22 cellular contexts compared by ENCODE assay signal in the genomic region with DNA sequence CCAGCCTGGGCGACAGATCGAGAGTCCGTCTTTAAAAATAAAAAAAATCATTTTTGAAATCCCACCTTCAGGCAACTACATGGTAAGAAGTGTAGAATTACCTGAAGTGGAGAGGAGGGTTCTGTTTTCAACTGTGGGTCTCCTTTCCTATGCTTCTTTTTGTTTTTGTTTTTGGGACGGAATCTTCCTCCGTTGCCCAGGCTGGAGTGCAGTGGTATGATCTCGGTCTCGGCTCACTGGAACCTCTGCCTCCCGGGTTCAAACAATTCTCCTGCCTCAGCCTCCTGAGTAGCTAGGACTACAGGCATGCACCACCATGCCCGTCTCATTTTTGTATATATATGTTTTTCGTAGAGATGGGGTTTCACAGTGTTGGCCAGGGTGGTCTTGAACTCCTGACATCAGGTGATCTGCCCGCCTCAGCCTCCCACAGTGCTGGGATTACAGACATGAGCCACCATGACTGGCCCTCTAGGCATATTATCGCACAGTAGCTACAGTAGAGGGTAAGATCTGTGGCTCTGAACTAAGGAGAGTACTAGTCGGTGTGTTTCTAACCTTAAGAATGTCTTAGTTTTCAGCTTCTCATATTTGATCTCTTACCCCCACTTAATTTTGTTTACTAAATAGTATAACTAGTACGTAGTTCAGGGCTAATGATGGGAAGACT. TPM values are rescaled to one million over a fixed set of nuclear protein-coding genes. Genes with fewer than 3 reads are reported as not detected.
DNase-seq lines count a peak whose midpoint lies in the region; ATAC-seq, FAIRE-seq and TF ChIP-seq lines count a peak whose summit lies in the region.
"Had no signal": no experiment of that assay in that cellular context is flagged by ENCODE, and none has a peak within 500 bp of the region (broad histone marks: within the 10 kb centered on the region; RNA-seq: fewer than 3 reads in every experiment).

No MANE protein-coding gene starts in this region.

- peak overlapping the region; percentile 24; the same call in 1 of the 2 replicates for H3K4me2 ChIP-seq in GM23338
- H3K4me2 ChIP-seq in K562 (ENCODE audit: insufficient read depth, low read length) = no peak overlapping the region
- no peak overlapping the region for H3K4me2 ChIP-seq in neural progenitor cell
- H3K4me2 ChIP-seq: BLaER1 had no signal

- no peak overlapping the region for H3K27ac Mint-ChIP-seq in activated CD8-positive, alpha-beta T cell treated with anti-CD3 and anti-CD28 coated beads for 36 hours
- no peak overlapping the region for H3K27ac Mint-ChIP-seq in activated CD8-positive, alpha-beta T cell treated with anti-CD3 and anti-CD28 coated beads, Interleukin-2, amount 10 ng/mL, durations not matched to agents 7 days and 5 days
- peak overlapping the region; percentile 71; the same call in 1 of the 2 replicates for H3K27ac Mint-ChIP-seq in GM23338
- H3K27ac Mint-ChIP-seq in stimulated activated effector memory CD8-positive, alpha-beta T cell treated with anti-CD3 and anti-CD28 coated beads, Interleukin-12 subunit alpha, Interleukin-12 subunit beta, amount 100 ng/mL, for 72 hours = peak overlapping the region; percentile 40
- no peak overlapping the region for H3K27ac Mint-ChIP-seq in neural progenitor cell
- H3K27ac Mint-ChIP-seq: CD8-positive, alpha-beta T cell had no signal

- peaks cover under 1% of the 10 kb centered on the region; the same call in 1 of the 2 replicates for H3K79me2 ChIP-seq in GM23338 (replicated peaks; ENCODE audit: insufficient read depth)
- no peaks in the 10 kb centered on the region for H3K79me2 ChIP-seq in K562 (ENCODE audit: control insufficient read depth, insufficient read depth, low read length)
- no peaks in the 10 kb centered on the region for H3K79me2 ChIP-seq in neural progenitor cell (ENCODE audit: low read depth)

- H3K4me3 ChIP-seq in GM23338 = no peak overlapping the region
- H3K4me3 ChIP-seq in K562 = no peak overlapping the region
- H3K4me3 ChIP-seq in neural progenitor cell = no peak overlapping the region
- H3K4me3 ChIP-seq: BLaER1, SJCRH30 had no signal

- 81% methylated on average over 10 of the region's 14 CpGs for WGBS in K562 (ENCODE audit: insufficient coverage, low coverage, missing lambda C conversion rate)

- no peak for DNase-seq in activated CD8-positive, alpha-beta T cell treated with anti-CD3 and anti-CD28 coated beads for 36 hours
- no peak for DNase-seq in activated CD8-positive, alpha-beta T cell treated with anti-CD3 and anti-CD28 coated beads, Interleukin-2, amount 10 ng/mL, durations not matched to agents 7 days and 5 days
- DNase-seq in GM23338 (ENCODE audit: low spot score) (no peak), K562 (ENCODE audit: extremely low read depth in 1 of 4, low spot score in 3 of 4) (no peak), neural progenitor cell (ENCODE audit: low spot score) (no peak), NCI-H82 (lab: John Stamatoyannopoulos, UW) (no peak)
- no peak for DNase-seq in stimulated activated effector memory CD8-positive, alpha-beta T cell treated with anti-CD3 and anti-CD28 coated beads, Interleukin-12 subunit alpha, Interleukin-12 subunit beta, amount 100 ng/mL, for 72 hours (ENCODE audit: low spot score in 2 of 2)
- DNase-seq: CD8-positive, alpha-beta T cell; DMS79; HCEC 1CT; KBM-7; MV-4-11; NCI-H1417 treated with DMSO at 0.1 percent for 48 hours; NCI-H2029 treated with DMSO at 0.1 percent for 48 hours; NCI-H2171 treated with DMSO at 0.1 percent for 48 hours; NCI-H446 treated with DMSO at 0.1 percent for 48 hours; RPMI8226; SJCRH30 had no signal

- H3K9me3 ChIP-seq in K562 (replicated peaks; ENCODE audit: control insufficient read depth, insufficient read depth, low read depth, low read length) = no peaks in the 10 kb centered on the region
- no peaks in the 10 kb centered on the region for H3K9me3 ChIP-seq in neural progenitor cell (ENCODE audit: low read depth)
- H3K9me3 ChIP-seq: BLaER1, SJCRH30 had no signal

- peaks cover 12% of the 10 kb centered on the region for H3K36me3 Mint-ChIP-seq in activated CD8-positive, alpha-beta T cell treated with anti-CD3 and anti-CD28 coated beads for 36 hours (ENCODE audit: low read depth)
- H3K36me3 Mint-ChIP-seq in activated CD8-positive, alpha-beta T cell treated with anti-CD3 and anti-CD28 coated beads, Interleukin-2, amount 10 ng/mL, durations not matched to agents 7 days and 5 days (ENCODE audit: low read depth) = peaks cover 15% of the 10 kb centered on the region
- H3K36me3 Mint-ChIP-seq in GM23338 (ENCODE audit: low read depth) (peaks cover 18% of the 10 kb centered on the region), neural progenitor cell (peaks cover 9% of the 10 kb centered on the region)
- H3K36me3 Mint-ChIP-seq in stimulated activated effector memory CD8-positive, alpha-beta T cell treated with anti-CD3 and anti-CD28 coated beads, Interleukin-12 subunit alpha, Interleukin-12 subunit beta, amount 100 ng/mL, for 72 hours = peaks cover 58% of the 10 kb centered on the region

- H3K27ac ChIP-seq in GM23338 (ENCODE audit: low read depth) = peak overlapping the region; percentile 70
- H3K27ac ChIP-seq in K562 (ENCODE audit: extremely low read depth, low read depth, low read length) = no peak overlapping the region
- H3K27ac ChIP-seq in neural progenitor cell = no peak overlapping the region
- H3K27ac ChIP-seq: BLaER1, SJCRH30 had no signal

- no peak overlapping the region for H3K4me3 Mint-ChIP-seq in activated CD8-positive, alpha-beta T cell treated with anti-CD3 and anti-CD28 coated beads for 36 hours
- H3K4me3 Mint-ChIP-seq in activated CD8-positive, alpha-beta T cell treated with anti-CD3 and anti-CD28 coated beads, Interleukin-2, amount 10 ng/mL, durations not matched to agents 7 days and 5 days = no peak overlapping the region
- H3K4me3 Mint-ChIP-seq in GM23338 (no peak overlapping the region), neural progenitor cell (no peak overlapping the region)
- no peak overlapping the region for H3K4me3 Mint-ChIP-seq in stimulated activated effector memory CD8-positive, alpha-beta T cell treated with anti-CD3 and anti-CD28 coated beads, Interleukin-12 subunit alpha, Interleukin-12 subunit beta, amount 100 ng/mL, for 72 hours
- H3K4me3 Mint-ChIP-seq: CD8-positive, alpha-beta T cell had no signal

- H3K9me1 ChIP-seq in K562 (ENCODE audit: control insufficient read depth, insufficient read depth, low read length) = no peaks in the 10 kb centered on the region

- no peaks in the 10 kb centered on the region for H3K9me3 Mint-ChIP-seq in activated CD8-positive, alpha-beta T cell treated with anti-CD3 and anti-CD28 coated beads for 36 hours
- H3K9me3 Mint-ChIP-seq in activated CD8-positive, alpha-beta T cell treated with anti-CD3 and anti-CD28 coated beads, Interleukin-2, amount 10 ng/mL, durations not matched to agents 7 days and 5 days (ENCODE audit: insufficient read depth) = no peaks in the 10 kb centered on the region
- H3K9me3 Mint-ChIP-seq in GM23338 = no peaks in the 10 kb centered on the region; the same call in 2 of the 3 replicates
- H3K9me3 Mint-ChIP-seq in stimulated activated effector memory CD8-positive, alpha-beta T cell treated with anti-CD3 and anti-CD28 coated beads, Interleukin-12 subunit alpha, Interleukin-12 subunit beta, amount 100 ng/mL, for 72 hours = no peaks in the 10 kb centered on the region
- no peaks in the 10 kb centered on the region for H3K9me3 Mint-ChIP-seq in neural progenitor cell
- H3K9me3 Mint-ChIP-seq: CD8-positive, alpha-beta T cell had no signal

- H3K36me3 ChIP-seq in GM23338 (ENCODE audit: insufficient read depth) (no peaks in the 10 kb centered on the region; the same call in 1 of the 2 replicates), K562 (ENCODE audit: control insufficient read depth, insufficient read depth, low read length) (peaks cover 24% of the 10 kb centered on the region), neural progenitor cell (peaks cover 19% of the 10 kb centered on the region)

- no peak for TF ChIP-seq RAD21 in K562 (CRISPR knock-in tag; conservative IDR thresholded peaks at IDR 0.05 in 1 of 2, IDR thresholded peaks at IDR 0.05 in 1 of 2)

- H3K9me2 ChIP-seq in GM23338 (ENCODE audit: insufficient read depth) = no peaks in the 10 kb centered on the region

- no TSS peak for BruUV-seq in K562 (replicated peaks; lab: Mats Ljungman, UMichigan)

- no peak for TF ChIP-seq EP300 in K562 (IDR thresholded peaks at IDR 0.05; ENCODE audit: low read length)

- TF ChIP-seq CTCF in activated CD8-positive, alpha-beta T cell treated with anti-CD3 and anti-CD28 coated beads for 36 hours (IDR thresholded peaks at IDR 0.05) = no peak
- TF ChIP-seq CTCF in GM23338 (conservative IDR thresholded peaks at IDR 0.05; ENCODE audit: low read depth in 2 of 2) (no peak), K562 (IDR thresholded peaks at IDR 0.05 in 2 of 3, conservative IDR thresholded peaks at IDR 0.05 in 1 of 3; ENCODE audit: insufficient read depth in 2 of 3, low read depth in 1 of 3, low read length in 3 of 3) (no peak), neural progenitor cell (IDR thresholded peaks at IDR 0.05) (no peak)

- no peaks in the 10 kb centered on the region for H3K27me3 Mint-ChIP-seq in activated CD8-positive, alpha-beta T cell treated with anti-CD3 and anti-CD28 coated beads for 36 hours
- H3K27me3 Mint-ChIP-seq in activated CD8-positive, alpha-beta T cell treated with anti-CD3 and anti-CD28 coated beads, Interleukin-2, amount 10 ng/mL, durations not matched to agents 7 days and 5 days (ENCODE audit: low read depth) = no peaks in the 10 kb centered on the region
- H3K27me3 Mint-ChIP-seq in GM23338 (ENCODE audit: insufficient read depth, low read depth, poor library complexity) = no peaks in the 10 kb centered on the region
- H3K27me3 Mint-ChIP-seq in neural progenitor cell (ENCODE audit: insufficient read depth, low read depth) = peaks cover 5% of the 10 kb centered on the region

- FAIRE-seq in K562 (lab: Jason Lieb, UNC) = no peak
- FAIRE-seq: D721Med, GM18507 had no signal

- intact Hi-C loops in activated CD8-positive, alpha-beta T cell treated with anti-CD3 and anti-CD28 coated beads for 36 hours (cut with micrococcal nuclease) = no loop called here
- intact Hi-C loops in K562 (cut with micrococcal nuclease) = loop anchor here (5.0 to 10.0 kb wide), 2 partner anchors 133 to 225 kb away; partner anchors contain the start of gene SHQ1

- H4K20me1 ChIP-seq in GM23338 (replicated peaks; ENCODE audit: insufficient read depth) (no peaks in the 10 kb centered on the region), K562 (replicated peaks; ENCODE audit: control insufficient read depth, insufficient read depth, low read length) (no peaks in the 10 kb centered on the region), neural progenitor cell (ENCODE audit: low read depth) (peaks cover 52% of the 10 kb centered on the region)

- TF ChIP-seq POLR2A in K562 (conservative IDR thresholded peaks at IDR 0.05) = no peak; the same call in 1 of the 2 replicates

- H3K4me1 Mint-ChIP-seq in activated CD8-positive, alpha-beta T cell treated with anti-CD3 and anti-CD28 coated beads for 36 hours (ENCODE audit: low read depth) = peaks cover 32% of the 10 kb centered on the region
- H3K4me1 Mint-ChIP-seq in activated CD8-positive, alpha-beta T cell treated with anti-CD3 and anti-CD28 coated beads, Interleukin-2, amount 10 ng/mL, durations not matched to agents 7 days and 5 days (ENCODE audit: low read depth) = peaks cover 39% of the 10 kb centered on the region
- H3K4me1 Mint-ChIP-seq in GM23338 (peaks cover 30% of the 10 kb centered on the region), neural progenitor cell (peaks cover 12% of the 10 kb centered on the region)
- H3K4me1 Mint-ChIP-seq in stimulated activated effector memory CD8-positive, alpha-beta T cell treated with anti-CD3 and anti-CD28 coated beads, Interleukin-12 subunit alpha, Interleukin-12 subunit beta, amount 100 ng/mL, for 72 hours = peaks cover 27% of the 10 kb centered on the region

- CTCF ChIA-PET in activated CD8-positive, alpha-beta T cell treated with anti-CD3 and anti-CD28 coated beads for 36 hours (lab: Charles Lee) = interaction anchor here (1.5 kb wide), 1 partner anchor 13 kb away, joined by 4 read pairs; no protein-coding TSS in a partner anchor
- CTCF ChIA-PET in activated CD8-positive, alpha-beta T cell treated with anti-CD3 and anti-CD28 coated beads, Interleukin-2, amount 10 ng/mL, durations not matched to agents 7 days and 5 days (lab: Charles Lee) = interaction anchor here (1.8 kb wide), 1 partner anchor 13 kb away, joined by 6 read pairs; no protein-coding TSS in a partner anchor
- CTCF ChIA-PET in K562 (lab: Yijun Ruan, JAX; ENCODE audit: low intra/inter-chr PET ratio) = no interaction called here

- H2AFZ ChIP-seq in GM23338 (no peak overlapping the region), K562 (ENCODE audit: low read depth, low read length) (no peak overlapping the region), neural progenitor cell (replicated peaks) (no peak overlapping the region)

- H3F3A ChIP-seq in GM23338 (replicated peaks; ENCODE audit: low read depth) (0 out of 2 replicates have a peak, but pooled peaks cover 5% of the 10 kb centered on the region), neural progenitor cell (ENCODE audit: low read depth) (peaks cover 74% of the 10 kb centered on the region)

- H3K9ac ChIP-seq in K562 (ENCODE audit: insufficient read depth in 1 of 2, low read depth in 2 of 2, low read length in 2 of 2) (no peak overlapping the region), neural progenitor cell (no peak overlapping the region)
- H3K9ac ChIP-seq: BLaER1 had no signal

- peak; percentile 35 for ATAC-seq in activated CD8-positive, alpha-beta T cell treated with anti-CD3 and anti-CD28 coated beads for 36 hours
- no peak for ATAC-seq in activated CD8-positive, alpha-beta T cell treated with anti-CD3 and anti-CD28 coated beads, Interleukin-2, amount 10 ng/mL, durations not matched to agents 7 days and 5 days
- peak; percentile 48 for ATAC-seq in GM23338
- ATAC-seq in K562 = peak; percentile 33; the same call in 2 of the 3 replicates
- ATAC-seq in stimulated activated effector memory CD8-positive, alpha-beta T cell treated with anti-CD3 and anti-CD28 coated beads, Interleukin-12 subunit alpha, Interleukin-12 subunit beta, amount 100 ng/mL, for 72 hours = peak; percentile 31
- no peak for ATAC-seq in HG03469 (IDR thresholded peaks at IDR 0.05; ENCODE audit: unreplicated experiment)
- ATAC-seq: CD8-positive, alpha-beta T cell had no signal

- in situ Hi-C loops in K562 (cut with MboI) = loop anchor here (10.0 kb wide), 1 partner anchor 135 kb away; no protein-coding TSS in a partner anchor

- POLR2A ChIA-PET in activated CD8-positive, alpha-beta T cell treated with anti-CD3 and anti-CD28 coated beads for 36 hours (lab: Charles Lee) = no interaction called here
- POLR2A ChIA-PET in activated CD8-positive, alpha-beta T cell treated with anti-CD3 and anti-CD28 coated beads, Interleukin-2, amount 10 ng/mL, durations not matched to agents 7 days and 5 days (lab: Charles Lee) = no interaction called here
- POLR2A ChIA-PET in K562 (lab: Yijun Ruan, JAX) = interaction anchor here (0.6 to 1.7 kb wide), 2 partner anchors 10 to 29 kb away, joined by 3 to 4 read pairs; no protein-coding TSS in a partner anchor

- H3K27me3 ChIP-seq in GM23338 (ENCODE audit: insufficient read depth) (no peaks in the 10 kb centered on the region), K562 (ENCODE audit: control insufficient read depth in 2 of 2, insufficient read depth in 2 of 2, low read length in 2 of 2) (no peaks in the 10 kb centered on the region), neural progenitor cell (no peaks in the 10 kb centered on the region)
- H3K27me3 ChIP-seq: BLaER1, SJCRH30 had no signal

- H3K4me1 ChIP-seq in GM23338 (ENCODE audit: insufficient read depth) = peaks cover 23% of the 10 kb centered on the region
- peaks cover 4 to 12% of the 10 kb centered on the region in 2 experiments; a peak in 4 of 5 replicates for H3K4me1 ChIP-seq in K562 (replicated peaks in 1 of 2; ENCODE audit: control insufficient read depth in 2 of 2, insufficient read depth in 2 of 2, low read length in 2 of 2)
- H3K4me1 ChIP-seq in neural progenitor cell = peaks cover 11% of the 10 kb centered on the region

RNA-seq across cellular contexts. Expression of gene EBLN2, which starts 8.5 kb away (rescaled TPM):
- total RNA-seq in activated CD8-positive, alpha-beta T cell treated with anti-CD3 and anti-CD28 coated beads for 36 hours = 1 to 10 TPM; 4.9 to 5.0 TPM
- 1 to 10 TPM; 5.3 to 5.9 TPM for total RNA-seq in activated CD8-positive, alpha-beta T cell treated with anti-CD3 and anti-CD28 coated beads, Interleukin-2, amount 10 ng/mL, durations not matched to agents 7 days and 5 days
- 9.3 and 9.9 TPM in 2 replicates for total RNA-seq in GM23338 (2014; rRNA removed; shearing (Covaris generic))
- 4.7 and 5.1 TPM in 2 replicates for polyA plus RNA-seq in GM23338 (2016; fragmentation: Nextera tagmentation; extraction: Ambion mirVana)
- 17.9 and 40.1 TPM in 2 replicates for total RNA-seq in K562 (2011; cell fraction: chromatin; rRNA removed; ENCODE audit: low replicate concordance)
- total RNA-seq in K562 (2011; cell fraction: nucleolus; rRNA removed) = 7.8 and 12.0 TPM in 2 replicates
- total RNA-seq in K562 (2011; cell fraction: nucleoplasm; rRNA removed) = 19.9 and 38.8 TPM in 2 replicates
- 2.4 and 2.5 TPM in 2 replicates for total RNA-seq in K562 (2014; rRNA removed)
- 4.6 and 5.2 TPM in 2 replicates for total RNA-seq in K562 (2014; rRNA removed; fragmentation: Illumina TruSeq; extraction: Trizol)
- 3.8 TPM in 2 replicates for total RNA-seq in K562 (2015; rRNA removed; fragmentation: Illumina TruSeq; extraction: Trizol)
- 2.2 and 3.0 TPM in 2 replicates for total RNA-seq in K562 (2021)
- polyA plus RNA-seq in K562 (2011; rRNA removed) = 2.4 and 2.5 TPM in 2 replicates
- polyA plus RNA-seq in K562 (2011; cell fraction: cytosol; rRNA removed) = 0.25 and 0.49 TPM in 2 replicates
- polyA plus RNA-seq in K562 (2011; cell fraction: nucleus; rRNA removed) = 5.9 and 6.9 TPM in 2 replicates
- 0.78 and 1.1 TPM in 2 replicates for polyA plus RNA-seq in K562 (2012)
- polyA plus RNA-seq in K562 (2014; fragmentation: Illumina TruSeq; extraction: Trizol) = 1.6 and 1.8 TPM in 2 replicates
- 1 to 10 TPM in 1 of 2 experiments, under 1 TPM in 1; 0.39 to 1.4 TPM for polyA plus RNA-seq in K562 (2014; fragmentation: Nextera tagmentation; extraction: Ambion mirVana)
- 1.6 and 1.8 TPM in 2 replicates for polyA plus RNA-seq in K562 (2014; rRNA removed)
- 14.6 and 18.2 TPM in 2 replicates for polyA minus RNA-seq in K562 (2011; rRNA and poly(A)+ RNA removed)
- polyA minus RNA-seq in K562 (2011; cell fraction: cytosol; rRNA and poly(A)+ RNA removed) = 3.1 TPM in 2 replicates
- 7.3 and 16.2 TPM in 2 replicates for polyA minus RNA-seq in K562 (2011; cell fraction: nucleus; rRNA and poly(A)+ RNA removed)
- 11.6 and 15.3 TPM in 2 replicates for total RNA-seq in neural progenitor cell (ENCODE audit: low replicate concordance)

Comparison
In these comparisons a context has a peak if more than half of its experiments do, and no peak if none do; other contexts are left out.
1. ATAC-seq: peak in activated CD8-positive, alpha-beta T cell treated with anti-CD3 and anti-CD28 coated beads for 36 hours (single experiment), GM23338 (single experiment), K562 (single experiment) and stimulated activated effector memory CD8-positive, alpha-beta T cell treated with anti-CD3 and anti-CD28 coated beads, Interleukin-12 subunit alpha, Interleukin-12 subunit beta, amount 100 ng/mL, for 72 hours (single experiment); none in activated CD8-positive, alpha-beta T cell treated with anti-CD3 and anti-CD28 coated beads, Interleukin-2, amount 10 ng/mL, durations not matched to agents 7 days and 5 days (single experiment) and HG03469 (single experiment).
2. H3K27ac Mint-ChIP-seq: peak in GM23338 (single experiment) and stimulated activated effector memory CD8-positive, alpha-beta T cell treated with anti-CD3 and anti-CD28 coated beads, Interleukin-12 subunit alpha, Interleukin-12 subunit beta, amount 100 ng/mL, for 72 hours (single experiment); none in activated CD8-positive, alpha-beta T cell treated with anti-CD3 and anti-CD28 coated beads for 36 hours (single experiment), activated CD8-positive, alpha-beta T cell treated with anti-CD3 and anti-CD28 coated beads, Interleukin-2, amount 10 ng/mL, durations not matched to agents 7 days and 5 days (single experiment) and neural progenitor cell (single experiment).